Comparison of ENCODE assay signal across 1 cellular context in the genomic region with DNA sequence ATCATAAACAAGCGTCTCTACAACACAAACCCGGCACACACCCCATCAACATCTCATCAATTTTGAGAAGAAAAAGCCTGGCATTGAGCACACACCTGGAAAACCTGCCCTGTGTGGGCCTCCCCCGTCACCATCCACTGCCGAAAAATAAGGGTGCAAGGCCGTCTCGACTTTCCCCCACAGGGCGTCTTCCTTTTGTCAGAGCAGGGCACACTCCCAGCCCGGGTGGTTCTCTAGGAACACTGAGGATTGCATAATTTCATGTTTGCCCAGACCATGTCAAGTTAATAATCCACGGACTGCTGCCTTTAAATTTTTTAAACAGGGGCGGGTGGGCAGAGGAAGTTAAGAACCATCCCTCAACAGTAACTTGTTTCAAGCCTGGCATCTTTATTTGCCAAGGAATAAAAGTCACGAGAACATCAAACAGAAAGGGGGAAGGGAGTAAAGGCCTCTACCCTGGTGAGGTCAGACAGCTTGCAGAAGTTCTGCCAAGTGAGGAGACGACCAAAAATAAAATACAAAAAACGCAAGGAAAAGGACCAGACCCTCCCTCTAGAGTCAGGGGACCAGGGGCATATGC.
A peak's percentile ranks its signal among the peaks of the same experiment; 100 is the strongest.
TF ChIP-seq lines count a peak whose summit lies in the region.

No MANE protein-coding gene starts in this region.

TF ChIP-seq in HepG2, 621 proteins besides CTCF, POLR2A, EP300 and RAD21 (continued from another document and continues in another):
- peak; percentile 36 for TF ChIP-seq XRCC5 (optimal IDR thresholded peaks at IDR 0.05; ENCODE audit: low read length)
- TF ChIP-seq HDAC2 (CRISPR knock-in tag; IDR thresholded peaks at IDR 0.05) = no peak
- TF ChIP-seq LCORL (IDR thresholded peaks at IDR 0.05) = no peak
- TF ChIP-seq LCORL (CRISPR knock-in tag; IDR thresholded peaks at IDR 0.05) = peak; percentile 40; the same call in 1 of the 2 replicates
- peak; percentile 71 for TF ChIP-seq RARA (CRISPR knock-in tag; IDR thresholded peaks at IDR 0.05)
- no peak for TF ChIP-seq EED (CRISPR knock-in tag; IDR thresholded peaks at IDR 0.05)
- TF ChIP-seq ZNF607 (CRISPR knock-in tag; IDR thresholded peaks at IDR 0.05; ENCODE audit: borderline replicate concordance) = no peak
- peak; percentile 23; the same call in 1 of the 2 replicates for TF ChIP-seq NR2F6 (IDR thresholded peaks at IDR 0.05)
- no peak for TF ChIP-seq NR2F6 (CRISPR knock-in tag; IDR thresholded peaks at IDR 0.05)
- no peak for TF ChIP-seq TERF1 (CRISPR knock-in tag; IDR thresholded peaks at IDR 0.05)
- TF ChIP-seq FOXA3 (CRISPR knock-in tag; IDR thresholded peaks at IDR 0.05) = peak; percentile 57
- peak; percentile 6; the same call in 1 of the 2 replicates for TF ChIP-seq SMC3 (IDR thresholded peaks at IDR 0.05; ENCODE audit: low read length)
- no peak for TF ChIP-seq ZNF713 (CRISPR knock-in tag; IDR thresholded peaks at IDR 0.05)
- peak; percentile 69 for TF ChIP-seq SALL1 (CRISPR knock-in tag; IDR thresholded peaks at IDR 0.05)
- TF ChIP-seq, protein P1, sequence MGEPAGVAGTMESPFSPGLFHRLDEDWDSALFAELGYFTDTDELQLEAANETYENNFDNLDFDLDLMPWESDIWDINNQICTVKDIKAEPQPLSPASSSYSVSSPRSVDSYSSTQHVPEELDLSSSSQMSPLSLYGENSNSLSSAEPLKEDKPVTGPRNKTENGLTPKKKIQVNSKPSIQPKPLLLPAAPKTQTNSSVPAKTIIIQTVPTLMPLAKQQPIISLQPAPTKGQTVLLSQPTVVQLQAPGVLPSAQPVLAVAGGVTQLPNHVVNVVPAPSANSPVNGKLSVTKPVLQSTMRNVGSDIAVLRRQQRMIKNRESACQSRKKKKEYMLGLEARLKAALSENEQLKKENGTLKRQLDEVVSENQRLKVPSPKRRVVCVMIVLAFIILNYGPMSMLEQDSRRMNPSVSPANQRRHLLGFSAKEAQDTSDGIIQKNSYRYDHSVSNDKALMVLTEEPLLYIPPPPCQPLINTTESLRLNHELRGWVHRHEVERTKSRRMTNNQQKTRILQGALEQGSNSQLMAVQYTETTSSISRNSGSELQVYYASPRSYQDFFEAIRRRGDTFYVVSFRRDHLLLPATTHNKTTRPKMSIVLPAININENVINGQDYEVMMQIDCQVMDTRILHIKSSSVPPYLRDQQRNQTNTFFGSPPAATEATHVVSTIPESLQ (CRISPR knock-in tag; conservative IDR thresholded peaks at IDR 0.05) = no peak
- TF ChIP-seq PATZ1 (CRISPR knock-in tag; IDR thresholded peaks at IDR 0.05) = peak; percentile 42; the same call in 1 of the 2 replicates
- TF ChIP-seq ZNF558 (CRISPR knock-in tag; IDR thresholded peaks at IDR 0.05; ENCODE audit: borderline replicate concordance) = no peak
- TF ChIP-seq ZSCAN22 (CRISPR knock-in tag; IDR thresholded peaks at IDR 0.05) = no peak
- TF ChIP-seq CHD4 (IDR thresholded peaks at IDR 0.05; ENCODE audit: borderline replicate concordance, low read length) = no peak
- no peak for TF ChIP-seq RXRB (CRISPR knock-in tag; IDR thresholded peaks at IDR 0.05; ENCODE audit: borderline replicate concordance)
- 0 out of 2 replicates have a peak, but pooled peaks have one; percentile 45 for TF ChIP-seq TEF (CRISPR knock-in tag; IDR thresholded peaks at IDR 0.05)
- TF ChIP-seq HES4 (CRISPR knock-in tag; IDR thresholded peaks at IDR 0.05; ENCODE audit: borderline replicate concordance) = no peak
- TF ChIP-seq HOXA5 (CRISPR knock-in tag; IDR thresholded peaks at IDR 0.05) = 0 out of 2 replicates have a peak, but pooled peaks have one; percentile 42
- TF ChIP-seq, protein P2, sequence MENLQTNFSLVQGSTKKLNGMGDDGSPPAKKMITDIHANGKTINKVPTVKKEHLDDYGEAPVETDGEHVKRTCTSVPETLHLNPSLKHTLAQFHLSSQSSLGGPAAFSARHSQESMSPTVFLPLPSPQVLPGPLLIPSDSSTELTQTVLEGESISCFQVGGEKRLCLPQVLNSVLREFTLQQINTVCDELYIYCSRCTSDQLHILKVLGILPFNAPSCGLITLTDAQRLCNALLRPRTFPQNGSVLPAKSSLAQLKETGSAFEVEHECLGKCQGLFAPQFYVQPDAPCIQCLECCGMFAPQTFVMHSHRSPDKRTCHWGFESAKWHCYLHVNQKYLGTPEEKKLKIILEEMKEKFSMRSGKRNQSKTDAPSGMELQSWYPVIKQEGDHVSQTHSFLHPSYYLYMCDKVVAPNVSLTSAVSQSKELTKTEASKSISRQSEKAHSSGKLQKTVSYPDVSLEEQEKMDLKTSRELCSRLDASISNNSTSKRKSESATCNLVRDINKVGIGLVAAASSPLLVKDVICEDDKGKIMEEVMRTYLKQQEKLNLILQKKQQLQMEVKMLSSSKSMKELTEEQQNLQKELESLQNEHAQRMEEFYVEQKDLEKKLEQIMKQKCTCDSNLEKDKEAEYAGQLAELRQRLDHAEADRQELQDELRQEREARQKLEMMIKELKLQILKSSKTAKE (CRISPR knock-in tag; IDR thresholded peaks at IDR 0.05; ENCODE audit: borderline replicate concordance) = peak; percentile 75
- no peak for TF ChIP-seq ZBTB38 (CRISPR knock-in tag; IDR thresholded peaks at IDR 0.05)
- TF ChIP-seq ZNF598 (CRISPR knock-in tag; IDR thresholded peaks at IDR 0.05; ENCODE audit: borderline replicate concordance) = no peak
- TF ChIP-seq ADNP (CRISPR knock-in tag; IDR thresholded peaks at IDR 0.05) = no peak
- TF ChIP-seq POLR2G (IDR thresholded peaks at IDR 0.05; ENCODE audit: low read depth, low read length) = no peak
- TF ChIP-seq, protein P3, sequence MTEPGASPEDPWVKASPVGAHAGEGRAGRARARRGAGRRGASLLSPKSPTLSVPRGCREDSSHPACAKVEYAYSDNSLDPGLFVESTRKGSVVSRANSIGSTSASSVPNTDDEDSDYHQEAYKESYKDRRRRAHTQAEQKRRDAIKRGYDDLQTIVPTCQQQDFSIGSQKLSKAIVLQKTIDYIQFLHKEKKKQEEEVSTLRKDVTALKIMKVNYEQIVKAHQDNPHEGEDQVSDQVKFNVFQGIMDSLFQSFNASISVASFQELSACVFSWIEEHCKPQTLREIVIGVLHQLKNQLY (CRISPR knock-in tag; IDR thresholded peaks at IDR 0.05) = no peak
- TF ChIP-seq ZNF883 (CRISPR knock-in tag; IDR thresholded peaks at IDR 0.05; ENCODE audit: not compliant biosample characterization) = no peak
- TF ChIP-seq ZBTB2 (CRISPR knock-in tag; IDR thresholded peaks at IDR 0.05; ENCODE audit: low read depth) = no peak
- TF ChIP-seq RBFOX2 (IDR thresholded peaks at IDR 0.05; ENCODE audit: low read depth, low read length) = no peak
- TF ChIP-seq GABPA (IDR thresholded peaks at IDR 0.05; ENCODE audit: low read depth, low read length) = no peak
- no peak for TF ChIP-seq GABPA (CRISPR knock-in tag; IDR thresholded peaks at IDR 0.05; ENCODE audit: low read depth)
- peak; percentile 50; the same call in 1 of the 2 replicates for TF ChIP-seq AHDC1 (CRISPR knock-in tag; IDR thresholded peaks at IDR 0.05; ENCODE audit: borderline replicate concordance)
